Comparison of ENCODE assay signal across 1 cellular context in the genomic region with DNA sequence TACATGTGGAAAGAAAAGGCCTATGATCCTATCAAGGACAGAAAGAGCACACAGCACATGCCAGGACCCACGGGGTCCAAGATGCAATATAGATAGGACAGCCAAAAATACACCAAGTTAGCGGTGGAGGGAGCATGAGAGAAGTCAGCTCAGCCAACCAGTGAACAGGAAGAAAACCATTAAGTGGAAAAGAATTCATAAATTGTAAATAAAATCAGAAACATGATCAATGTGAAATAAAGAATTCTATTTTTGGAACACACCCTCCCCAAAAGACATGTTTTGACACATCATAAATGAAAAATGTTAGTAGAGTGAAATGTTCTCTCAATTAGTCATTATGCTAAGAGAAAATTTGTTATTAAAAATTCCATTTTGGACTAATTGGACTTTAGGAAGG.
TF ChIP-seq lines count a peak whose summit lies in the region.

No MANE protein-coding gene starts in this region.

TF ChIP-seq in IMR-90, 13 proteins besides CTCF, POLR2A, EP300 and RAD21 (continued from another document):
- TF ChIP-seq, protein P1, sequence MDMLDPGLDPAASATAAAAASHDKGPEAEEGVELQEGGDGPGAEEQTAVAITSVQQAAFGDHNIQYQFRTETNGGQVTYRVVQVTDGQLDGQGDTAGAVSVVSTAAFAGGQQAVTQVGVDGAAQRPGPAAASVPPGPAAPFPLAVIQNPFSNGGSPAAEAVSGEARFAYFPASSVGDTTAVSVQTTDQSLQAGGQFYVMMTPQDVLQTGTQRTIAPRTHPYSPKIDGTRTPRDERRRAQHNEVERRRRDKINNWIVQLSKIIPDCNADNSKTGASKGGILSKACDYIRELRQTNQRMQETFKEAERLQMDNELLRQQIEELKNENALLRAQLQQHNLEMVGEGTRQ (IDR thresholded peaks at IDR 0.05; ENCODE audit: low read depth, low read length), result no peak
TF ChIP-seq in IMR-90: peak in this region for 0.
